In the genomic region with DNA sequence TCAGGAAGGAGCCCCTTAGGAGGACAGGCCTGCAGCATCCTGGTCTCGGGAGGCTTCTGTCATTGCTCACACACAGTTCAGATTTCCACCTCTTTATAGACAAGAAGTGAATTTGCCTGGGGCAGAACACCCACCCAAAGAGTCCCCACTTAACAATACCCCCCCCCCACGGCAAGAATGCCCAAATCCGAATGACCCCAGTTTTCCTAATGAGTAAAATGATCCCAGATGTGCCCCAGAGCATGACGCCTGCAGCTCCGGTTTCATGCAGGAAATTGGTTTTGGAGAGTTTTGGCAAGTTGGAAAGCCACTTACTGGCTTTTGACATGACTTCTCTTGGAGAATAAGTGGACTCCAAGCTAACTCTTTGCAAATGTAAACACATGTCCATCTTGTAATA, we compare ENCODE assay signal across 17 cellular contexts. TPM values are rescaled to one million over a fixed set of nuclear protein-coding genes. Genes with fewer than 3 reads are reported as not detected.
DNase-seq lines count a peak whose midpoint lies in the region; TF ChIP-seq lines count a peak whose summit lies in the region.
"Had no signal": no experiment of that assay in that cellular context is flagged by ENCODE, and none has a peak within 500 bp of the region (broad histone marks: within the 10 kb centered on the region; RNA-seq: fewer than 3 reads in every experiment).

No MANE protein-coding gene starts in this region.

- no peak for TF ChIP-seq CTCF in nephron (IDR thresholded peaks at IDR 0.05; ENCODE audit: unreplicated experiment in 3 of 3)

- H3K4me1 Mint-ChIP-seq in nephron, result peaks cover 55% of the 10 kb centered on the region
- H3K4me1 Mint-ChIP-seq: IgD-negative memory B cell had no signal

- peak overlapping the region; percentile 22 for H3K27ac ChIP-seq in angular gyrus (ENCODE audit: low read depth, low read length)
- H3K27ac ChIP-seq: A549, C4-2B, GM23248 had no signal

- H3K36me3 Mint-ChIP-seq in nephron (ENCODE audit: low read depth), result no peaks in the 10 kb centered on the region
- H3K36me3 Mint-ChIP-seq: CD8-positive, alpha-beta T cell; IgD-negative memory B cell had no signal

- DNase-seq in DMS79 treated with DMSO at 0.1 percent for 48 hours (lab: John Stamatoyannopoulos, UW) (peak; percentile 82), NCI-H1048 (lab: John Stamatoyannopoulos, UW) (no peak), HuH-7 (ENCODE audit: low spot score) (no peak), middle frontal gyrus (ENCODE audit: extremely low spot score, low spot score) (no peak), inferior parietal cortex (ENCODE audit: extremely low spot score) (no peak)
- DNase-seq: BE2C; CD8-positive, alpha-beta T cell; COR-L47; DMS153; GM23248 had no signal

- no peaks in the 10 kb centered on the region for H3K9me3 Mint-ChIP-seq in nephron
- H3K9me3 Mint-ChIP-seq: CD8-positive, alpha-beta T cell; IgD-negative memory B cell had no signal

- no peak overlapping the region for H3K4me3 Mint-ChIP-seq in nephron
- H3K4me3 Mint-ChIP-seq: CD8-positive, alpha-beta T cell; IgD-negative memory B cell had no signal

- peaks cover 49% of the 10 kb centered on the region for H3K27me3 Mint-ChIP-seq in nephron (ENCODE audit: low read depth)

- H3K27ac Mint-ChIP-seq in nephron, result peak overlapping the region in 2 of 3 experiments; percentile 6 to 16
- H3K27ac Mint-ChIP-seq: CD8-positive, alpha-beta T cell had no signal

TF ChIP-seq in PFSK-1, 5 proteins besides CTCF, POLR2A, EP300 and RAD21:
- TF ChIP-seq, protein P1, sequence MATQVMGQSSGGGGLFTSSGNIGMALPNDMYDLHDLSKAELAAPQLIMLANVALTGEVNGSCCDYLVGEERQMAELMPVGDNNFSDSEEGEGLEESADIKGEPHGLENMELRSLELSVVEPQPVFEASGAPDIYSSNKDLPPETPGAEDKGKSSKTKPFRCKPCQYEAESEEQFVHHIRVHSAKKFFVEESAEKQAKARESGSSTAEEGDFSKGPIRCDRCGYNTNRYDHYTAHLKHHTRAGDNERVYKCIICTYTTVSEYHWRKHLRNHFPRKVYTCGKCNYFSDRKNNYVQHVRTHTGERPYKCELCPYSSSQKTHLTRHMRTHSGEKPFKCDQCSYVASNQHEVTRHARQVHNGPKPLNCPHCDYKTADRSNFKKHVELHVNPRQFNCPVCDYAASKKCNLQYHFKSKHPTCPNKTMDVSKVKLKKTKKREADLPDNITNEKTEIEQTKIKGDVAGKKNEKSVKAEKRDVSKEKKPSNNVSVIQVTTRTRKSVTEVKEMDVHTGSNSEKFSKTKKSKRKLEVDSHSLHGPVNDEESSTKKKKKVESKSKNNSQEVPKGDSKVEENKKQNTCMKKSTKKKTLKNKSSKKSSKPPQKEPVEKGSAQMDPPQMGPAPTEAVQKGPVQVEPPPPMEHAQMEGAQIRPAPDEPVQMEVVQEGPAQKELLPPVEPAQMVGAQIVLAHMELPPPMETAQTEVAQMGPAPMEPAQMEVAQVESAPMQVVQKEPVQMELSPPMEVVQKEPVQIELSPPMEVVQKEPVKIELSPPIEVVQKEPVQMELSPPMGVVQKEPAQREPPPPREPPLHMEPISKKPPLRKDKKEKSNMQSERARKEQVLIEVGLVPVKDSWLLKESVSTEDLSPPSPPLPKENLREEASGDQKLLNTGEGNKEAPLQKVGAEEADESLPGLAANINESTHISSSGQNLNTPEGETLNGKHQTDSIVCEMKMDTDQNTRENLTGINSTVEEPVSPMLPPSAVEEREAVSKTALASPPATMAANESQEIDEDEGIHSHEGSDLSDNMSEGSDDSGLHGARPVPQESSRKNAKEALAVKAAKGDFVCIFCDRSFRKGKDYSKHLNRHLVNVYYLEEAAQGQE (IDR thresholded peaks at IDR 0.05; ENCODE audit: insufficient read depth in 1 of 2, low read depth in 2 of 2, low read length in 2 of 2), result peak in 1 of 2 experiments; percentile 47; a peak in 1 of 4 replicates
- TF ChIP-seq FOXP2 (optimal IDR thresholded peaks at IDR 0.05; ENCODE audit: borderline replicate concordance, extremely low read depth, extremely low read length, insufficient read depth), result peak; percentile 25
- no peak for TF ChIP-seq POLR2AphosphoS5 (IDR thresholded peaks at IDR 0.05; ENCODE audit: low read depth, low read length)
- no peak for TF ChIP-seq SIN3A (IDR thresholded peaks at IDR 0.05; ENCODE audit: borderline replicate concordance, insufficient read depth, low read length)
- TF ChIP-seq TAF1 (IDR thresholded peaks at IDR 0.05; ENCODE audit: borderline replicate concordance, insufficient read depth, low read length), result no peak

RNA-seq across cellular contexts. Expression of a gene that starts 24.0 kb away (rescaled TPM):
- polyA plus RNA-seq in PFSK-1 (2012; ENCODE audit: insufficient read length, low read depth), result not detected
- polyA plus RNA-seq: AG04450, GM23248, IgD-negative memory B cell had no signal
